ENCODE assay signal across 8 cellular contexts in the genomic region with DNA sequence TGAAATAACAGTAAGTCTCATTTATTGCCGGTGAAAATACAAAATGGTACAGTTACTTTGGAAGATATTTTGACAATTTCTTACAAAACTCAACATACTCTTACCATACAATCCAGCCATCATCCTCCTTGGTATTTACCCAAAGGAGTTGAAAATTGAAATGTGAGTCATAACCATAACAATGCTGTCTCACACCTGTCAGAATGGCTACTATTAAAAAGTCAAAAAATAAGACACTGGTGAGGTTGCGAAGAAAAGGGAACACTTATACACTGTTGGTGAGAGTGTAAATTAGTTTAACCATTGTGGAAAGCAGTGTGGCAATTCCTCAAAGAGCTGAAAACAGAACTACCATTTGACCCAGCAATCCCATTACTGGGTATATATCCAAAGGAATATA. TPM values are rescaled to one million over a fixed set of nuclear protein-coding genes. Genes with fewer than 3 reads are reported as not detected.
"Had no signal": no experiment of that assay in that cellular context is flagged by ENCODE, and none has a peak within 500 bp of the region (broad histone marks: within the 10 kb centered on the region; RNA-seq: fewer than 3 reads in every experiment).

No MANE protein-coding gene starts in this region.

RNA-seq across cellular contexts. Expression of a gene that starts 37.5 kb away (rescaled TPM):
- total RNA-seq: ascending aorta, endothelial cell of umbilical vein, fibroblast of villous mesenchyme, hepatocyte, left ventricle myocardium superior, lung microvascular endothelial cell, sigmoid colon had no signal
- polyA plus RNA-seq: endothelial cell of umbilical vein, fibroblast of lung, hepatocyte had no signal
